9 cellular contexts compared by ENCODE assay signal in the genomic region with DNA sequence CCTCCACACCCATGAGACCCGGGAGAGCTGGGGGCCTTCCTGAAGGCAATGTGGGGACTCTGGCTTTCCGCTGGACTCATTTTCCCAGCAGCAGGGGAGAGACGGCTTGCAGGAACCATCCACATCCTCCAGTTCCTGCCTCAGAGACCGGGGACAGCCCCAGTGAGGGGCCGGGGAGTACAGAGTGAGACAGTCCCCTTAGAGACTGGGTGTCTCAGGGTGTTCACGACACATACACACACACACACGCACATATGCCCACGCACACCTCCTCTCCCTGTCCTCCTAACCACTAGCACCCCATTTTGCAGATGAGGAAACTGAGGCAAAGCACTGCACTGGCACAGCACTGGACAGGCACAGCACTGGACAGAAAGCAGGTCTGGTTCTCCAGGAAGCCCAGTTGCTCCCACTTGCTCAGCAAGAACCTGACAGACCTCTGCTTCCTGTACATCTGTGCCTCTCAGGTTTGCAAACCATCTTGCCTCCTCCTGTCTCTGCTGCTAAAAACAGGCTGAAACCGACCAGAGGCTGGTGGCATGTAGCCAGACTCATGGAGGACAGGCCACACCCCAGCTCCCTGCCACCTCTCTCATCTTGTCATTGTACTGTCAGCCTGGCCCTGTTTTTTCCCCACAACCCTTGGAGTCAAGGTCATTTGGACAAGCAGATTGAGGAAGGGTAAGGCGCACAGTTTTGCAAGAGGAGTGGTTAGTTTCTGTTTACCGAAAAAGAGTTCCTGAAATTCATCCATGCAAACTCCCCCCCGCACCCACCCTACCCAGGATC. TPM values are rescaled to one million over a fixed set of nuclear protein-coding genes. Genes with fewer than 3 reads are reported as not detected.
DNase-seq lines count a peak whose midpoint lies in the region; ATAC-seq, FAIRE-seq and TF ChIP-seq lines count a peak whose summit lies in the region.
"Had no signal": no experiment of that assay in that cellular context is flagged by ENCODE, and none has a peak within 500 bp of the region (broad histone marks: within the 10 kb centered on the region; RNA-seq: fewer than 3 reads in every experiment).

No MANE protein-coding gene starts in this region.

- no peak for TF ChIP-seq POLR2A in GM12891 (IDR thresholded peaks at IDR 0.05; ENCODE audit: low read depth, low read length)
- TF ChIP-seq POLR2A in HCT116 (IDR thresholded peaks at IDR 0.05; ENCODE audit: borderline replicate concordance, extremely low read depth, insufficient read depth, insufficient read length), result no peak
- TF ChIP-seq POLR2A in NB4 (IDR thresholded peaks at IDR 0.05; ENCODE audit: extremely low read depth, insufficient read length), result no peak
- TF ChIP-seq POLR2A in gastrocnemius medialis (IDR thresholded peaks at IDR 0.05), result no peak

- H3K9ac ChIP-seq in HCT116 (ENCODE audit: low read length), result no peak overlapping the region
- H3K9ac ChIP-seq in fibroblast of lung (ENCODE audit: insufficient read depth, low read length), result no peak overlapping the region

- H4K20me1 ChIP-seq in HCT116 (ENCODE audit: insufficient read depth) (no peaks in the 10 kb centered on the region), fibroblast of lung (ENCODE audit: control insufficient read depth, extremely low read depth, insufficient read depth, low read length) (no peaks in the 10 kb centered on the region)

- in situ Hi-C loops in gastrocnemius medialis (cut with MboI; ENCODE audit: low sequenced_read_pairs in 4 of 4), result no loop called here

- H3K27ac ChIP-seq in HCT116 (ENCODE audit: low read depth, low read length) (no peak overlapping the region), fibroblast of lung (ENCODE audit: insufficient read depth, low read length) (no peak overlapping the region), gastrocnemius medialis (peak overlapping the region; percentile 36 to 67 (median 57))

- H2AFZ ChIP-seq in HCT116 (ENCODE audit: low read depth, low read length, poor library complexity, severe bottlenecking) (no peak overlapping the region), fibroblast of lung (ENCODE audit: low read length) (peak overlapping the region; percentile 57)

- ATAC-seq in HCT116, result no peak
- peak; percentile 63 to 64 for ATAC-seq in gastrocnemius medialis

- TF ChIP-seq CTCF in HCT116 (IDR thresholded peaks at IDR 0.05 in 2 of 3, conservative IDR thresholded peaks at IDR 0.05 in 1 of 3; ENCODE audit: borderline replicate concordance in 1 of 3, insufficient read depth in 1 of 3, low read depth in 2 of 3, low read length in 2 of 3) (no peak), NB4 (IDR thresholded peaks at IDR 0.05; ENCODE audit: low read depth, low read length) (no peak), fibroblast of lung (conservative IDR thresholded peaks at IDR 0.05 in 1 of 2, IDR thresholded peaks at IDR 0.05 in 1 of 2; ENCODE audit: low read depth in 1 of 2, low read length in 2 of 2) (no peak), gastrocnemius medialis (IDR thresholded peaks at IDR 0.05 in 4 of 5, conservative IDR thresholded peaks at IDR 0.05 in 1 of 5) (no peak)

- DNase-seq in GM12891 (ENCODE audit: insufficient read length, low spot score) (peak; percentile 60), HCT116 (ENCODE audit: low read depth, low spot score) (no peak), NB4 (ENCODE audit: low read depth) (peak; percentile 94), fibroblast of lung (ENCODE audit: low read depth in 2 of 2) (peak in 1 of 2 donors; percentile 53), gastrocnemius medialis (peak; percentile 40 to 70), NCI-H1105 (lab: John Stamatoyannopoulos, UW) (no peak), EL (no peak)
- DNase-seq in activated CD4-positive, alpha-beta memory T cell treated with anti-CD3 and anti-CD28 coated beads, Interleukin-2, amount 10 ng/mL, durations not matched to agents 7 days and 5 days, result peak; percentile 76

- intact Hi-C loops in HCT116 (cut with micrococcal nuclease) (no loop called here), gastrocnemius medialis (cut with DNase I; ENCODE audit: low total_unique reads) (loop anchor here (2.0 kb wide), 1 partner anchor 45 kb away; the partner anchor contains the start of gene VSIR)

- H3K27me3 ChIP-seq in HCT116 (ENCODE audit: insufficient read depth, low read length), result no peaks in the 10 kb centered on the region
- H3K27me3 ChIP-seq in fibroblast of lung (ENCODE audit: control insufficient read depth, insufficient read depth, low read length), result peaks cover 3% of the 10 kb centered on the region
- H3K27me3 ChIP-seq in gastrocnemius medialis, result no peaks in the 10 kb centered on the region

- H3K4me2 ChIP-seq in HCT116 (ENCODE audit: low read length) (peak overlapping the region; percentile 1; the same call in 1 of the 2 replicates), fibroblast of lung (ENCODE audit: extremely low read depth, insufficient read depth, low read length) (peak overlapping the region; percentile 68)

- H3K9me3 Mint-ChIP-seq in activated CD4-positive, alpha-beta memory T cell treated with anti-CD3 and anti-CD28 coated beads, Interleukin-2, amount 10 ng/mL, durations not matched to agents 7 days and 5 days, result peaks cover under 1% of the 10 kb centered on the region

- H3K4me1 ChIP-seq in HCT116 (ENCODE audit: control insufficient read depth in 1 of 2, insufficient read depth in 2 of 2, low read length in 2 of 2) (peaks cover 6 to 33% of the 10 kb centered on the region in 2 experiments; a peak in 3 of 4 replicates), fibroblast of lung (ENCODE audit: control insufficient read depth, extremely low read depth, insufficient read depth, low read length) (peaks cover 7% of the 10 kb centered on the region), gastrocnemius medialis (peaks cover 21 to 30% of the 10 kb centered on the region in 2 donors)

- no peaks in the 10 kb centered on the region for H3K27me3 Mint-ChIP-seq in activated CD4-positive, alpha-beta memory T cell treated with anti-CD3 and anti-CD28 coated beads, Interleukin-2, amount 10 ng/mL, durations not matched to agents 7 days and 5 days

- RAD21 ChIA-PET in HCT116 (lab: Charles Lee; ENCODE audit: low non-redundant PET in 1 of 2, low total read pairs in 2 of 2, uncharacterized antibody in 2 of 2, unreplicated experiment in 2 of 2), result no interaction called here

- peaks cover 2% of the 10 kb centered on the region for H3K36me3 Mint-ChIP-seq in activated CD4-positive, alpha-beta memory T cell treated with anti-CD3 and anti-CD28 coated beads, Interleukin-2, amount 10 ng/mL, durations not matched to agents 7 days and 5 days (ENCODE audit: low read depth)

- no peaks in the 10 kb centered on the region for H3K9me3 ChIP-seq in HCT116 (ENCODE audit: control insufficient read depth in 1 of 2, insufficient read depth in 1 of 2, low read depth in 1 of 2, low read length in 2 of 2)
- no peaks in the 10 kb centered on the region for H3K9me3 ChIP-seq in fibroblast of lung (ENCODE audit: control insufficient read depth, insufficient read depth, low read depth, low read length)
- no peaks in the 10 kb centered on the region for H3K9me3 ChIP-seq in gastrocnemius medialis

- H3K4me1 Mint-ChIP-seq in activated CD4-positive, alpha-beta memory T cell treated with anti-CD3 and anti-CD28 coated beads, Interleukin-2, amount 10 ng/mL, durations not matched to agents 7 days and 5 days, result peaks cover 74% of the 10 kb centered on the region

- H3K36me3 ChIP-seq in HCT116 (ENCODE audit: control insufficient read depth in 1 of 2, insufficient read depth in 2 of 2, low read length in 2 of 2), result no peaks in the 10 kb centered on the region
- H3K36me3 ChIP-seq in fibroblast of lung (ENCODE audit: control insufficient read depth, insufficient read depth, low read length), result no peaks in the 10 kb centered on the region
- H3K36me3 ChIP-seq in gastrocnemius medialis, result no peaks in the 10 kb centered on the region

- H3K4me3 ChIP-seq in HCT116 (replicated peaks in 1 of 2; ENCODE audit: low read depth in 1 of 2, low read length in 2 of 2), result no peak overlapping the region
- H3K4me3 ChIP-seq in NB4 (ENCODE audit: low read depth, low read length), result no peak overlapping the region
- H3K4me3 ChIP-seq in fibroblast of lung (replicated peaks in 1 of 4; ENCODE audit: control extremely low read depth in 1 of 4, insufficient read depth in 1 of 4, low read depth in 3 of 4, low read length in 4 of 4), result no peak overlapping the region
- H3K4me3 ChIP-seq in gastrocnemius medialis, result no peak overlapping the region

- no peaks in the 10 kb centered on the region for H3K79me2 ChIP-seq in HCT116 (ENCODE audit: insufficient read depth, low read length)
- no peaks in the 10 kb centered on the region for H3K79me2 ChIP-seq in fibroblast of lung (ENCODE audit: control insufficient read depth, insufficient read depth, low read length)

- TF ChIP-seq RAD21 in HCT116 (IDR thresholded peaks at IDR 0.05; ENCODE audit: low read depth), result no peak

- BruUV-seq in HCT116 (replicated peaks; lab: Mats Ljungman, UMichigan), result no TSS peak

- CTCF ChIA-PET in HCT116 (lab: Charles Lee), result interaction anchor here (0.7 to 1.7 kb wide), 2 partner anchors 23 to 31 kb away, joined by 4 to 7 read pairs; no protein-coding TSS in a partner anchor
- CTCF ChIA-PET in activated CD4-positive, alpha-beta memory T cell treated with anti-CD3 and anti-CD28 coated beads, Interleukin-2, amount 10 ng/mL, durations not matched to agents 7 days and 5 days (lab: Charles Lee), result interaction anchor here (1.0 to 6.1 kb wide), 14 partner anchors 8 to 45 kb away, joined by 3 to 78 read pairs (median 12); partner anchors contain the start of gene VSIR

- H3K4me3 Mint-ChIP-seq in activated CD4-positive, alpha-beta memory T cell treated with anti-CD3 and anti-CD28 coated beads, Interleukin-2, amount 10 ng/mL, durations not matched to agents 7 days and 5 days, result peak overlapping the region; percentile 52

- no peaks in the 10 kb centered on the region for H3K9me2 ChIP-seq in HCT116 (ENCODE audit: insufficient read depth)

- peak overlapping the region; percentile 98 for H3K27ac Mint-ChIP-seq in activated CD4-positive, alpha-beta memory T cell treated with anti-CD3 and anti-CD28 coated beads, Interleukin-2, amount 10 ng/mL, durations not matched to agents 7 days and 5 days

- POLR2A ChIA-PET in HCT116 (lab: Charles Lee), result no interaction called here
- POLR2A ChIA-PET in activated CD4-positive, alpha-beta memory T cell treated with anti-CD3 and anti-CD28 coated beads, Interleukin-2, amount 10 ng/mL, durations not matched to agents 7 days and 5 days (lab: Charles Lee), result interaction anchor here (1.2 to 18.2 kb wide), 8 partner anchors 14 to 351 kb away, joined by 3 to 310 read pairs (median 26); partner anchors contain the start of gene VSIR

- FAIRE-seq in GM12891 (lab: Jason Lieb, UNC), result peak; percentile 99
- FAIRE-seq: TTC549 had no signal

RNA-seq across cellular contexts. Expression of gene C10orf105, which starts 8.0 kb away (rescaled TPM):
- 0.04 TPM for polyA plus RNA-seq in GM12891 (2012; ENCODE audit: low read depth, missing spikeins)
- not detected for total RNA-seq in HCT116 (2021; ENCODE audit: unreplicated experiment)
- polyA plus RNA-seq in HCT116 (2012), result 0.04 TPM in 1 of 2 replicates, not detected in the other
- total RNA-seq in activated CD4-positive, alpha-beta memory T cell treated with anti-CD3 and anti-CD28 coated beads, Interleukin-2, amount 10 ng/mL, durations not matched to agents 7 days and 5 days, result under 1 TPM; 0.25 to 0.33 TPM
- total RNA-seq in fibroblast of lung, result under 0.01 TPM in 2 replicates
- 0.02 and 0.14 TPM in 2 replicates for polyA plus RNA-seq in fibroblast of lung
- polyA plus RNA-seq in fibroblast of lung (2012), result 0.02 and 0.07 TPM in 2 replicates
- 0.07 TPM in 1 of 2 replicates, not detected in the other for polyA minus RNA-seq in fibroblast of lung (ENCODE audit: low replicate concordance)
- total RNA-seq in gastrocnemius medialis, result not detected

RNA-seq across cellular contexts. Expression of gene VSIR, which starts 45.7 kb away (rescaled TPM):
- polyA plus RNA-seq in GM12891 (2012; ENCODE audit: low read depth, missing spikeins), result 3.8 TPM
- total RNA-seq in HCT116 (2021; ENCODE audit: unreplicated experiment) (18.5 TPM), fibroblast of lung (24.4 and 44.1 TPM in 2 replicates), gastrocnemius medialis (10 to 100 TPM in 3 of 4 donors, 1 to 10 TPM in 1; 7.9 to 20.7 (median 16.9) TPM)
- polyA plus RNA-seq in HCT116 (2012), result 13.5 and 14.9 TPM in 2 replicates
- total RNA-seq in activated CD4-positive, alpha-beta memory T cell treated with anti-CD3 and anti-CD28 coated beads, Interleukin-2, amount 10 ng/mL, durations not matched to agents 7 days and 5 days, result 100 to 1,000 TPM; 109 TPM
- polyA plus RNA-seq in fibroblast of lung, result 14.1 and 39.9 TPM in 2 replicates
- polyA plus RNA-seq in fibroblast of lung (2012), result 29.2 and 57.9 TPM in 2 replicates
- 38.7 and 156 TPM in 2 replicates for polyA minus RNA-seq in fibroblast of lung (ENCODE audit: low replicate concordance)

Comparison
In these comparisons a context has a peak if more than half of its experiments do, and no peak if none do; other contexts are left out.
1. DNase-seq: peak in GM12891 (single experiment), NB4 (single experiment), activated CD4-positive, alpha-beta memory T cell treated with anti-CD3 and anti-CD28 coated beads, Interleukin-2, amount 10 ng/mL, durations not matched to agents 7 days and 5 days (single experiment) and gastrocnemius medialis (2 of 2); none in HCT116 (single experiment), NCI-H1105 (single experiment) and EL (single experiment).
2. H3K27ac ChIP-seq: peak in gastrocnemius medialis (4 of 4); none in HCT116 (single experiment) and fibroblast of lung (single experiment).